ENCODE assay signal across 20 cellular contexts in the genomic region with DNA sequence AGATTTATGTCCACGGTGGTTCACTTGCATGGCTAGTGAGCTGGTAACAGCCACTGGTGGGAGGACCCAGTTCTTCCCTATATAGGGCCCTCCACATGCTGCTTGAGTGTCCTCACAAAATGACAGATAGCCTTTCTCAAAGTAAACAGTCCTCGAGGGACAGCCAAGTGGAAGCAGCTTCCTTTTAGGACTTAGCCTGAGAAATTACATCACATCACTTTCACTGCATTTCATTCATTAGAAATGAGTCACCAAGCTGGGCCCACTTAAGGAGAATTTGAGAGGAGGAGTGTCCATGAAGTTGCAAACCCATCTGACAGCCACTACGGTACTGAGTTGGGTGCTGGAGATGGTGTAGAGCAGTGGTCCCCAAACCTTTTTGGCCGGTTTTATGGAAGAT. TPM values are rescaled to one million over a fixed set of nuclear protein-coding genes. Genes with fewer than 3 reads are reported as not detected.
A peak's percentile ranks its signal among the peaks of the same experiment; 100 is the strongest.
DNase-seq lines count a peak whose midpoint lies in the region; ATAC-seq and TF ChIP-seq lines count a peak whose summit lies in the region.
"Had no signal": no experiment of that assay in that cellular context is flagged by ENCODE, and none has a peak within 500 bp of the region (broad histone marks: within the 10 kb centered on the region; RNA-seq: fewer than 3 reads in every experiment).

No MANE protein-coding gene starts in this region.

- DNase-seq in EL (peak; percentile 58), M059J (ENCODE audit: low read depth) (peak; percentile 48), mammary epithelial cell (peak; percentile 68), myocyte (ENCODE audit: low read depth) (peak; percentile 3), OCI-LY7 (ENCODE audit: low spot score) (no peak)
- DNase-seq in stimulated activated naive CD4-positive, alpha-beta T cell treated with Interleukin-2 at 50 U/mL for 16 hours (lab: John Stamatoyannopoulos, UW) = no peak
- DNase-seq in stimulated activated CD4-positive, alpha-beta T cell treated with anti-CD3 and anti-CD28 coated beads, Interleukin-4, amount 100 ng/mL, for 24 hours = no peak
- DNase-seq: activated CD4-positive, alpha-beta memory T cell treated with anti-CD3 and anti-CD28 coated beads for 36 hours; activated naive CD8-positive, alpha-beta T cell treated with anti-CD3 and anti-CD28 coated beads, Interleukin-2, amount 10 ng/mL, durations not matched to agents 7 days and 5 days; activated T-cell treated with anti-CD3 and anti-CD28 coated beads, Interleukin-2, amount 50 U/mL, for 48 hours; DMS79; effector CD4-positive, alpha-beta T cell; left ventricle myocardium superior; NCI-H2081 treated with DMSO at 0.1 percent for 48 hours; small intestine had no signal

- H2AFZ ChIP-seq in mammary epithelial cell (ENCODE audit: low read depth, low read length) (no peak overlapping the region), OCI-LY7 (ENCODE audit: low read length) (no peak overlapping the region)
- H2AFZ ChIP-seq: parathyroid adenoma had no signal

- WGBS in mammary epithelial cell (ENCODE audit: low coverage, missing lambda C conversion rate) = 68% methylated on average over 4 of the region's 4 CpGs

- CTCF ChIA-PET in mammary epithelial cell (lab: Charles Lee; ENCODE audit: low non-redundant PET) = no interaction called here
- CTCF ChIA-PET in OCI-LY7 (lab: Charles Lee; ENCODE audit: unreplicated experiment) = no interaction called here

- no TSS peak for BruUV-seq in mammary epithelial cell (replicated peaks; lab: Mats Ljungman, UMichigan)
- no TSS peak for BruUV-seq in OCI-LY7 (replicated peaks; lab: Mats Ljungman, UMichigan)

- H4K20me1 ChIP-seq in mammary epithelial cell (ENCODE audit: insufficient read depth, low read length) = no peaks in the 10 kb centered on the region
- H4K20me1 ChIP-seq in OCI-LY7 (ENCODE audit: insufficient read depth, low read length) = no peaks in the 10 kb centered on the region
- H4K20me1 ChIP-seq: BLaER1 treated with 17β-estradiol and CSF1 and Interleukin-3, amounts not matched to agents 10 nM and 100 nM had no signal

- no peaks in the 10 kb centered on the region for H3K9me2 ChIP-seq in OCI-LY7 (ENCODE audit: insufficient read depth, low read length)

- H3K4me3 ChIP-seq in mammary epithelial cell (replicated peaks in 1 of 3; ENCODE audit: insufficient read depth in 1 of 3, low read depth in 2 of 3, low read length in 3 of 3) (no peak overlapping the region), OCI-LY7 (ENCODE audit: low read depth, low read length, poor library complexity, severe bottlenecking) (no peak overlapping the region)
- H3K4me3 ChIP-seq: BLaER1 treated with 17β-estradiol and CSF1 and Interleukin-3, amounts not matched to agents 10 nM and 100 nM; cardiac muscle cell had no signal

- H3K79me2 ChIP-seq in mammary epithelial cell (ENCODE audit: insufficient read depth, low read length) (no peaks in the 10 kb centered on the region), OCI-LY7 (ENCODE audit: insufficient read depth, low read depth, low read length) (no peaks in the 10 kb centered on the region)
- H3K79me2 ChIP-seq: parathyroid adenoma had no signal

- H3K9me3 ChIP-seq in mammary epithelial cell (replicated peaks; ENCODE audit: insufficient read depth, low read length) (peaks cover 5% of the 10 kb centered on the region), OCI-LY7 (ENCODE audit: low read length) (no peaks in the 10 kb centered on the region)
- H3K9me3 ChIP-seq: BLaER1 treated with 17β-estradiol and CSF1 and Interleukin-3, amounts not matched to agents 10 nM and 100 nM had no signal

- dilution Hi-C loops in mammary epithelial cell (cut with HindIII; ENCODE audit: low sequenced_read_pairs) = no loop called here

- intact Hi-C loops in mammary epithelial cell (cut with micrococcal nuclease) = no loop called here
- intact Hi-C loops in OCI-LY7 (cut with micrococcal nuclease; ENCODE audit: unreplicated experiment) = no loop called here

- POLR2A ChIA-PET in OCI-LY7 (lab: Charles Lee) = interaction anchor here (0.6 kb wide), 1 partner anchor 149 kb away, joined by 3 read pairs; no protein-coding TSS in a partner anchor

- H3K27ac ChIP-seq in mammary epithelial cell (ENCODE audit: insufficient read depth, low read depth, low read length) (no peak overlapping the region), OCI-LY7 (ENCODE audit: low read depth, low read length, poor library complexity, severe bottlenecking) (no peak overlapping the region)
- H3K27ac ChIP-seq: BLaER1 treated with 17β-estradiol and CSF1 and Interleukin-3, amounts not matched to agents 10 nM and 100 nM; cardiac muscle cell; parathyroid adenoma had no signal

- no peaks in the 10 kb centered on the region for H3K4me1 ChIP-seq in mammary epithelial cell (ENCODE audit: insufficient read depth, low read length)
- no peaks in the 10 kb centered on the region for H3K4me1 ChIP-seq in OCI-LY7 (ENCODE audit: insufficient read depth, low read length, poor library complexity, severe bottlenecking)
- H3K4me1 ChIP-seq: parathyroid adenoma had no signal

- no peak overlapping the region for H3K4me2 ChIP-seq in mammary epithelial cell (ENCODE audit: insufficient read depth, low read depth, low read length)
- H3K4me2 ChIP-seq in OCI-LY7 (ENCODE audit: low read length) = no peak overlapping the region
- H3K4me2 ChIP-seq: BLaER1 treated with 17β-estradiol and CSF1 and Interleukin-3, amounts not matched to agents 10 nM and 100 nM had no signal

- no peaks in the 10 kb centered on the region for H3K36me3 ChIP-seq in mammary epithelial cell (ENCODE audit: insufficient read depth, low read length)
- no peaks in the 10 kb centered on the region for H3K36me3 ChIP-seq in OCI-LY7 (ENCODE audit: insufficient read depth, low read length)
- H3K36me3 ChIP-seq: BLaER1 treated with 17β-estradiol and CSF1 and Interleukin-3, amounts not matched to agents 10 nM and 100 nM; cardiac muscle cell had no signal

- H3K27me3 ChIP-seq in mammary epithelial cell (ENCODE audit: insufficient read depth, low read length) = no peaks in the 10 kb centered on the region
- H3K27me3 ChIP-seq: BLaER1 treated with 17β-estradiol and CSF1 and Interleukin-3, amounts not matched to agents 10 nM and 100 nM; cardiac muscle cell had no signal

- no peak for TF ChIP-seq CTCF in mammary epithelial cell (conservative IDR thresholded peaks at IDR 0.05 in 1 of 2, IDR thresholded peaks at IDR 0.05 in 1 of 2; ENCODE audit: extremely low read depth in 1 of 2, insufficient read depth in 1 of 2, low read depth in 1 of 2, low read length in 2 of 2)
- TF ChIP-seq CTCF in OCI-LY7 (conservative IDR thresholded peaks at IDR 0.05; ENCODE audit: low read length) = no peak

- in situ Hi-C loops in mammary epithelial cell (cut with MboI; ENCODE audit: low sequenced_read_pairs in 2 of 2) = no loop called here

- no peak for ATAC-seq in GM21723 (IDR thresholded peaks at IDR 0.05; ENCODE audit: unreplicated experiment)
- ATAC-seq: left ventricle myocardium superior, Panc1 had no signal

- H3K9ac ChIP-seq in mammary epithelial cell (ENCODE audit: insufficient read depth, low read length) = no peak overlapping the region
- H3K9ac ChIP-seq: BLaER1 treated with 17β-estradiol and CSF1 and Interleukin-3, amounts not matched to agents 10 nM and 100 nM; parathyroid adenoma had no signal

RNA-seq across cellular contexts. Expression of gene ISX, which starts 7.0 kb away (rescaled TPM):
- total RNA-seq in M059J (2014; rRNA removed; shearing (Covaris generic)) = not detected in 2 replicates
- total RNA-seq in mammary epithelial cell = not detected
- polyA plus RNA-seq in mammary epithelial cell = not detected
- not detected for polyA minus RNA-seq in mammary epithelial cell
- not detected in 2 replicates for total RNA-seq in myocyte
- polyA plus RNA-seq in myocyte (2012) = not detected
- total RNA-seq in OCI-LY7 (2014; rRNA removed; shearing (Covaris generic)) = not detected in 2 replicates
- total RNA-seq in OCI-LY7 (2022) = not detected in 2 replicates
- total RNA-seq: activated CD4-positive, alpha-beta memory T cell treated with anti-CD3 and anti-CD28 coated beads for 36 hours; activated naive CD8-positive, alpha-beta T cell treated with anti-CD3 and anti-CD28 coated beads, Interleukin-2, amount 10 ng/mL, durations not matched to agents 7 days and 5 days; cardiac muscle cell; left ventricle myocardium superior had no signal
- polyA plus RNA-seq: cardiac muscle cell had no signal

Comparison
In these comparisons a context has a peak if more than half of its experiments do, and no peak if none do; other contexts are left out.
1. DNase-seq: peak in EL (single experiment), M059J (single experiment), mammary epithelial cell (single experiment) and myocyte (single experiment); none in stimulated activated naive CD4-positive, alpha-beta T cell treated with Interleukin-2 at 50 U/mL for 16 hours (single experiment), OCI-LY7 (single experiment) and stimulated activated CD4-positive, alpha-beta T cell treated with anti-CD3 and anti-CD28 coated beads, Interleukin-4, amount 100 ng/mL, for 24 hours (single experiment).